Comparison of ENCODE assay signal across 17 cellular contexts in genomic region chr1:58064281-58064680, GRCh38.
DNase-seq lines count a peak whose midpoint lies in the region; ATAC-seq, FAIRE-seq and TF ChIP-seq lines count a peak whose summit lies in the region.
"Had no signal": no experiment of that assay in that cellular context is flagged by ENCODE, and none has a peak within 500 bp of the region (broad histone marks: within the 10 kb centered on the region; RNA-seq: fewer than 3 reads in every experiment).

No MANE protein-coding gene starts in this region.

- H3K79me2 ChIP-seq in H1 (ENCODE audit: control insufficient read depth in 1 of 2, insufficient read depth in 2 of 2, low read length in 2 of 2) = no peaks in the 10 kb centered on the region

- H3K36me3 ChIP-seq in H1 (ENCODE audit: control insufficient read depth in 2 of 4, insufficient read depth in 4 of 4, low read length in 3 of 4) = no peaks in the 10 kb centered on the region
- no peaks in the 10 kb centered on the region for H3K36me3 ChIP-seq in heart left ventricle
- no peaks in the 10 kb centered on the region for H3K36me3 ChIP-seq in pancreas
- H3K36me3 ChIP-seq: BLaER1 treated with 17β-estradiol and CSF1 and Interleukin-3, amounts not matched to agents 10 nM and 100 nM had no signal

- WGBS in H1 (ENCODE audit: extremely low coverage in 1 of 2, insufficient coverage in 1 of 2, insufficient read length in 1 of 2, insufficient replicate concordance in 2 of 2, low coverage in 1 of 2, low lambda C conversion rate in 2 of 2, missing lambda C conversion rate in 1 of 2), 2 experiments = 80% methylated on average over 6 of the region's 6 CpGs; no CpG with 5 or more reads in 1 of the 2 experiments
- 81 to 87% (median 81%) methylated on average over 6 of the region's 6 CpGs for WGBS in heart left ventricle, 4 donors
- WGBS in pancreas, 2 donors = 77 to 83% methylated on average over 6 of the region's 6 CpGs

- H3K27me3 ChIP-seq in H1 (replicated peaks in 1 of 4; ENCODE audit: control insufficient read depth in 3 of 4, extremely low read depth in 1 of 4, insufficient read depth in 3 of 4, low read length in 3 of 4) (no peaks in the 10 kb centered on the region), heart left ventricle (peaks cover 0 to 11% (median 0%) of the 10 kb centered on the region in 9 donors), pancreas (no peaks in the 10 kb centered on the region)
- H3K27me3 ChIP-seq: BLaER1 treated with 17β-estradiol and CSF1 and Interleukin-3, amounts not matched to agents 10 nM and 100 nM had no signal

- H3K23ac ChIP-seq in H1 (ENCODE audit: insufficient read length) = no peak overlapping the region

- H4K20me1 ChIP-seq in H1 (replicated peaks in 1 of 2; ENCODE audit: control insufficient read depth in 1 of 2, insufficient read depth in 2 of 2, low read length in 2 of 2) = no peaks in the 10 kb centered on the region
- H4K20me1 ChIP-seq: BLaER1 treated with 17β-estradiol and CSF1 and Interleukin-3, amounts not matched to agents 10 nM and 100 nM had no signal

- no peak overlapping the region for H3K4me2 ChIP-seq in H1 (ENCODE audit: insufficient read depth in 1 of 2, low read depth in 2 of 2, low read length in 2 of 2)
- H3K4me2 ChIP-seq: BLaER1 treated with 17β-estradiol and CSF1 and Interleukin-3, amounts not matched to agents 10 nM and 100 nM had no signal

- no peak overlapping the region for H3K27ac ChIP-seq in H1 (ENCODE audit: low read depth, low read length)
- H3K27ac ChIP-seq in heart left ventricle = no peak overlapping the region
- H3K27ac ChIP-seq in pancreas = no peak overlapping the region
- H3K27ac ChIP-seq: BLaER1 treated with 17β-estradiol and CSF1 and Interleukin-3, amounts not matched to agents 10 nM and 100 nM had no signal

- FAIRE-seq in H1 (lab: Jason Lieb, UNC) (no peak), pancreas (lab: Jason Lieb, UNC) (no peak)

- H3K23me2 ChIP-seq in H1 (ENCODE audit: low read depth, low read length) = no peaks in the 10 kb centered on the region

- H2BK15ac ChIP-seq in H1 (ENCODE audit: low read length) = no peak overlapping the region

- H4K5ac ChIP-seq in H1 (ENCODE audit: insufficient read length, low read depth, low read length) = no peak overlapping the region

- H3K4ac ChIP-seq in H1 (replicated peaks; ENCODE audit: insufficient read length, low read depth, low read length) = no peak overlapping the region

- no peak overlapping the region for H2BK5ac ChIP-seq in H1 (ENCODE audit: low read depth, low read length)

- H3K9me3 ChIP-seq in H1 (ENCODE audit: insufficient read depth in 2 of 2, low read depth in 1 of 2, low read length in 1 of 2) = no peaks in the 10 kb centered on the region
- H3K9me3 ChIP-seq in heart left ventricle = no peaks in the 10 kb centered on the region
- no peaks in the 10 kb centered on the region for H3K9me3 ChIP-seq in pancreas
- H3K9me3 ChIP-seq: BLaER1 treated with 17β-estradiol and CSF1 and Interleukin-3, amounts not matched to agents 10 nM and 100 nM had no signal

- TF ChIP-seq POLR2A in H1 (IDR thresholded peaks at IDR 0.05; ENCODE audit: control extremely low read depth in 1 of 2, low read depth in 2 of 2, low read length in 2 of 2) = no peak
- TF ChIP-seq POLR2A in heart left ventricle (IDR thresholded peaks at IDR 0.05) = no peak

- H3K79me1 ChIP-seq in H1 (ENCODE audit: low read depth, low read length) = 0 out of 2 replicates have a peak, but pooled peaks cover 2% of the 10 kb centered on the region

- H3K4me1 ChIP-seq in H1 (replicated peaks in 1 of 4; ENCODE audit: control insufficient read depth in 3 of 4, insufficient read depth in 4 of 4, low read length in 3 of 4) (peaks cover 0 to 12% (median 4%) of the 10 kb centered on the region in 4 experiments; a peak in 3 of 7 replicates), heart left ventricle (no peaks in the 10 kb centered on the region), pancreas (no peaks in the 10 kb centered on the region)
- H3K4me1 ChIP-seq: BLaER1 treated with 17β-estradiol and CSF1 and Interleukin-3, amounts not matched to agents 10 nM and 100 nM had no signal

- H3K9ac ChIP-seq in H1 (replicated peaks in 1 of 4; ENCODE audit: extremely low read depth in 1 of 4, low read depth in 3 of 4, low read length in 3 of 4) = no peak overlapping the region
- H3K9ac ChIP-seq: BLaER1 treated with 17β-estradiol and CSF1 and Interleukin-3, amounts not matched to agents 10 nM and 100 nM had no signal

- CTCF ChIA-PET in H1 (lab: Charles Lee; ENCODE audit: partially characterized antibody) = interaction anchor here (0.6 to 2.5 kb wide), 5 partner anchors 27 to 99 kb away, joined by 3 to 6 read pairs (median 4); no protein-coding TSS in a partner anchor

- no peak overlapping the region for H3K18ac ChIP-seq in H1 (ENCODE audit: extremely low read depth, low read length)

- peak in 1 of 3 experiments; percentile 12; a peak in 1 of 4 replicates for TF ChIP-seq CTCF in H1 (IDR thresholded peaks at IDR 0.05; ENCODE audit: control extremely low read depth in 1 of 3, insufficient read depth in 1 of 3, low read depth in 1 of 3, low read length in 3 of 3)
- TF ChIP-seq CTCF in heart left ventricle (IDR thresholded peaks at IDR 0.05) = no peak
- TF ChIP-seq CTCF in pancreas (IDR thresholded peaks at IDR 0.05) = no peak

- no peak overlapping the region for H2AK5ac ChIP-seq in H1 (ENCODE audit: low read depth, low read length)

- peak in 2 of 3 experiments; percentile 47 to 58 for DNase-seq in NCI-H1417 (lab: John Stamatoyannopoulos, UW)
- no peak for DNase-seq in NCI-H1417 treated with DMSO at 0.1 percent for 48 hours (lab: John Stamatoyannopoulos, UW)
- DNase-seq in NCI-H748 (lab: John Stamatoyannopoulos, UW; ENCODE audit: unreplicated experiment) = peak; percentile 48
- DNase-seq in H1 (ENCODE audit: low read depth in 1 of 2, low spot score in 2 of 2) = no peak
- DNase-seq in heart left ventricle = no peak
- no peak for DNase-seq in DMS114 treated with DMSO at 0.1 percent for 48 hours (lab: John Stamatoyannopoulos, UW; ENCODE audit: unreplicated experiment)
- DNase-seq in pancreas = no peak
- DNase-seq: 8988T; AML-193; Calu3; CD4-positive, CD25-positive, alpha-beta regulatory T cell; DMS 273 treated with DMSO at 0.1 percent for 48 hours; DND-41; GF-D8; KG1 had no signal

- no peak overlapping the region for H2BK12ac ChIP-seq in H1 (ENCODE audit: low read depth, low read length)

- H4K91ac ChIP-seq in H1 (replicated peaks; ENCODE audit: insufficient read length, low read length) = no peak overlapping the region

- H3K4me3 ChIP-seq in H1 (ENCODE audit: extremely low read depth in 1 of 4, insufficient read depth in 2 of 4, low read depth in 3 of 4, low read length in 4 of 4) = no peak overlapping the region
- no peak overlapping the region for H3K4me3 ChIP-seq in heart left ventricle
- H3K4me3 ChIP-seq in pancreas = no peak overlapping the region
- H3K4me3 ChIP-seq: BLaER1 treated with 17β-estradiol and CSF1 and Interleukin-3, amounts not matched to agents 10 nM and 100 nM had no signal

- H2AFZ ChIP-seq in H1 (ENCODE audit: low read length) = no peak overlapping the region

- peak; percentile 7 to 10; a peak in 1 of 4 replicates for TF ChIP-seq RAD21 in H1 (IDR thresholded peaks at IDR 0.05 in 1 of 2, conservative IDR thresholded peaks at IDR 0.05 in 1 of 2; ENCODE audit: low read depth in 2 of 2, low read length in 2 of 2)

- no peak overlapping the region for H4K8ac ChIP-seq in H1 (ENCODE audit: extremely low read depth, insufficient read depth, low read length)

- H3K56ac ChIP-seq in H1 (replicated peaks; ENCODE audit: insufficient read length, low read depth, low read length) = no peak overlapping the region

- POLR2A ChIA-PET in H1 (lab: Charles Lee; ENCODE audit: partially characterized antibody) = no interaction called here

- no peak for ATAC-seq in heart left ventricle
- ATAC-seq in pancreas = no peak
- ATAC-seq in GM21381 (IDR thresholded peaks at IDR 0.05; ENCODE audit: unreplicated experiment) = no peak

- no peak for TF ChIP-seq EP300 in H1 (IDR thresholded peaks at IDR 0.05; ENCODE audit: borderline replicate concordance in 1 of 2, low read depth in 2 of 2, low read length in 2 of 2)

- H2BK20ac ChIP-seq in H1 (ENCODE audit: low read length) = no peak overlapping the region

- intact Hi-C loops in heart left ventricle (cut with DNase I) (no loop called here), pancreas (cut with DNase I) (no loop called here)

- H3K14ac ChIP-seq in H1 (ENCODE audit: insufficient read length) = no peak overlapping the region

- H2BK120ac ChIP-seq in H1 (replicated peaks; ENCODE audit: low read depth, low read length) = no peak overlapping the region

TF ChIP-seq in H1, 55 proteins besides CTCF, POLR2A, EP300 and RAD21:
- no peak for TF ChIP-seq BRCA1 (IDR thresholded peaks at IDR 0.05; ENCODE audit: low read depth, low read length)
- no peak for TF ChIP-seq EGR1 (IDR thresholded peaks at IDR 0.05; ENCODE audit: borderline replicate concordance, low read depth, low read length)
- no peak for TF ChIP-seq SIN3A (conservative IDR thresholded peaks at IDR 0.05 in 1 of 2, IDR thresholded peaks at IDR 0.05 in 1 of 2; ENCODE audit: low read depth in 1 of 2, low read length in 2 of 2)
- no peak for TF ChIP-seq E2F6 (IDR thresholded peaks at IDR 0.05)

Comparison
In these comparisons a context has a peak if more than half of its experiments do, and no peak if none do; other contexts are left out.
1. DNase-seq: peak in NCI-H1417 (2 of 3) and NCI-H748 (single experiment); none in NCI-H1417 treated with DMSO at 0.1 percent for 48 hours (single experiment), H1 (0 of 2), heart left ventricle (0 of 5), DMS114 treated with DMSO at 0.1 percent for 48 hours (single experiment) and pancreas (0 of 6).